In genomic region chr17:53166736-53167135, GRCh38 we compare ENCODE assay signal across 32 cellular contexts.
"Had no signal": no experiment of that assay in that cellular context is flagged by ENCODE, and none has a peak within 500 bp of the region (broad histone marks: within the 10 kb centered on the region; RNA-seq: fewer than 3 reads in every experiment).

No MANE protein-coding gene starts in this region.

- DNase-seq: Karpas-422, Kasumi-1, MG63, MM.1S, MV-4-11, NCI-H1048, NCI-H1092, NCI-H1092 treated with DMSO at 0.1 percent for 48 hours, NCI-H1105, NCI-H1105 treated with DMSO at 0.1 percent for 48 hours, NCI-H1417, NCI-H1417 treated with DMSO at 0.1 percent for 48 hours, NCI-H1436, NCI-H1436 treated with DMSO at 0.1 percent for 48 hours, NCI-H146, NCI-H1694, NCI-H1694 treated with DMSO at 0.1 percent for 48 hours, NCI-H187, NCI-H187 treated with DMSO at 0.1 percent for 48 hours, NCI-H1930, NCI-H2029, NCI-H2029 treated with DMSO at 0.1 percent for 48 hours, NCI-H2081, NCI-H2081 treated with DMSO at 0.1 percent for 48 hours, NCI-H2107, NCI-H2171, NCI-H2171 treated with DMSO at 0.1 percent for 48 hours, NCI-H2227 treated with DMSO at 0.1 percent for 48 hours, NCI-H226, NCI-H345, NCI-H446 treated with DMSO at 0.1 percent for 48 hours, NCI-H510A had no signal
